ENCODE assay signal across 1 cellular context in genomic region chr14:91284791-91285548, GRCh38.
TF ChIP-seq lines count a peak whose summit lies in the region.

No MANE protein-coding gene starts in this region.

TF ChIP-seq in WTC11, 78 proteins besides CTCF, POLR2A, EP300 and RAD21 (continued from another document):
- no peak for TF ChIP-seq IRF1 (CRISPR knock-in tag; IDR thresholded peaks at IDR 0.05)
